Comparison of ENCODE assay signal across 8 cellular contexts in the genomic region with DNA sequence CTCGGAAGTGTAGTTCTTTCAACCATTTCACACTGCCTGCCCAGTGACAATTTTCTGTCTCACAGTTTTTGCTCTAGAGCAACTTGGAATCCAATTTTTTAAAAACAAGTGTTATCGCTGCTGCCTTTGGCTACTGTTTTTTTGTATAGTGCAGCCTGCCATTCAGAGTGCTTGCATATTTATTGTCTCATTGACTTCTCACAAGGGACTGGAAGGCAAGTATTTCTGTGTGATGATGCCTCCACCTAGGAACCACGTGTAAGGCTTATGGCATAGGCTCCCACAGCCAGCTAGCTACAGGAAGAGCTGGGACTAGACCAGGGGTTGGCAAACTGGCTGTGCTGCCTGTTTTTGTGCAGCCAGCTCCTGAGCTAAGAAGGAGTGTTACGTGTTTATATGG. TPM values are rescaled to one million over a fixed set of nuclear protein-coding genes. Genes with fewer than 3 reads are reported as not detected.
A peak's percentile ranks its signal among the peaks of the same experiment; 100 is the strongest.
DNase-seq lines count a peak whose midpoint lies in the region; ATAC-seq and TF ChIP-seq lines count a peak whose summit lies in the region.

No MANE protein-coding gene starts in this region.

- 33 to 36% methylated on average over 4 of the region's 4 CpGs for WGBS in GM23248 (ENCODE audit: low coverage in 1 of 2, low lambda C conversion rate in 2 of 2, missing lambda C conversion rate in 2 of 2), 2 experiments
- WGBS in psoas muscle, 3 donors, result 31 to 32% (median 32%) methylated on average over 4 of the region's 4 CpGs

- H3K36me3 ChIP-seq in GM23248 (ENCODE audit: low read depth), result peaks cover 12% of the 10 kb centered on the region; the same call in 1 of the 2 replicates
- H3K36me3 ChIP-seq in RWPE2 (ENCODE audit: low read depth), result peaks cover 48% of the 10 kb centered on the region
- peaks cover 0 to 27% of the 10 kb centered on the region in 2 donors for H3K36me3 ChIP-seq in psoas muscle (ENCODE audit: insufficient read depth in 1 of 2, low read depth in 1 of 2)

- H3K4me1 ChIP-seq in GM23248 (ENCODE audit: insufficient read depth) (peaks cover 16% of the 10 kb centered on the region), RWPE2 (ENCODE audit: insufficient read depth, poor library complexity, severe bottlenecking) (peaks cover 12% of the 10 kb centered on the region), psoas muscle (peaks cover 18% of the 10 kb centered on the region)

- no peaks in the 10 kb centered on the region for H3K9me2 ChIP-seq in GM23248 (ENCODE audit: insufficient read depth)

- no peaks in the 10 kb centered on the region for H3K27me3 ChIP-seq in GM23248 (replicated peaks; ENCODE audit: insufficient read depth)
- no peaks in the 10 kb centered on the region for H3K27me3 ChIP-seq in RWPE2 (ENCODE audit: insufficient read depth, poor library complexity, severe bottlenecking)
- H3K27me3 ChIP-seq in psoas muscle (ENCODE audit: insufficient read depth in 3 of 3, low read length in 2 of 3), result no peaks in the 10 kb centered on the region

- intact Hi-C loops in psoas muscle (cut with DNase I), result loop anchor here in 1 of 2 donors (5.0 kb wide), 1 partner anchor 59 kb away; the partner anchor contains the start of gene WASHC3

- no peak for ATAC-seq in RWPE2 (ENCODE audit: low read depth)
- ATAC-seq in psoas muscle, result no peak
- ATAC-seq in HG03432 (IDR thresholded peaks at IDR 0.05; ENCODE audit: unreplicated experiment), result no peak
- no peak for ATAC-seq in GM18870 (IDR thresholded peaks at IDR 0.05; ENCODE audit: unreplicated experiment)
- no peak for ATAC-seq in HG03565 (IDR thresholded peaks at IDR 0.05; ENCODE audit: unreplicated experiment)

- TF ChIP-seq CTCF in C4-2B (conservative IDR thresholded peaks at IDR 0.05) (no peak), RWPE2 (IDR thresholded peaks at IDR 0.05; ENCODE audit: poor library complexity, severe bottlenecking) (no peak), epithelial cell of proximal tubule (conservative IDR thresholded peaks at IDR 0.05; ENCODE audit: low read depth, low read length) (no peak), psoas muscle (IDR thresholded peaks at IDR 0.05) (no peak)

- H3K79me2 ChIP-seq in GM23248 (ENCODE audit: insufficient read depth), result peaks cover 55% of the 10 kb centered on the region

- no peaks in the 10 kb centered on the region for H4K20me1 ChIP-seq in GM23248 (ENCODE audit: insufficient read depth)

- peak overlapping the region; percentile 96 for H3K9ac ChIP-seq in GM23248

- peak overlapping the region; percentile 94 for H3K27ac ChIP-seq in C4-2B
- H3K27ac ChIP-seq in GM23248, result peak overlapping the region; percentile 69
- peak overlapping the region; percentile 74 for H3K27ac ChIP-seq in RWPE2 (ENCODE audit: poor library complexity, severe bottlenecking)
- no peak overlapping the region for H3K27ac ChIP-seq in psoas muscle

- H3K4me3 ChIP-seq in GM23248, result peak overlapping the region; percentile 97
- H3K4me3 ChIP-seq in RWPE2 (ENCODE audit: severe bottlenecking), result peak overlapping the region; percentile 84
- H3K4me3 ChIP-seq in epithelial cell of proximal tubule (ENCODE audit: low read depth, low read length), result peak overlapping the region; percentile 94
- H3K4me3 ChIP-seq in psoas muscle, result peak overlapping the region; percentile 91

- in situ Hi-C loops in GM23248 (cut with MboI), result no loop called here

- H2AFZ ChIP-seq in GM23248, result peak overlapping the region; percentile 99

- no peaks in the 10 kb centered on the region for H3K9me3 ChIP-seq in GM23248 (ENCODE audit: low read depth)
- no peaks in the 10 kb centered on the region for H3K9me3 ChIP-seq in RWPE2 (ENCODE audit: severe bottlenecking)
- H3K9me3 ChIP-seq in psoas muscle, result no peaks in the 10 kb centered on the region

- H3F3A ChIP-seq in GM23248 (ENCODE audit: insufficient read depth), result no peaks in the 10 kb centered on the region

- H3K4me2 ChIP-seq in GM23248 (ENCODE audit: unreplicated experiment), result peak overlapping the region; percentile 93

- DNase-seq in GM23248 (peak; percentile 61), RWPE2 (ENCODE audit: low spot score) (no peak), epithelial cell of proximal tubule (ENCODE audit: low read depth) (no peak), psoas muscle (no peak)

RNA-seq across cellular contexts. Expression of gene PARPBP, which starts 0.9 kb away (rescaled TPM):
- 10.1 and 13.4 TPM in 2 replicates for total RNA-seq in GM23248 (2014; rRNA removed; shearing (Covaris generic))
- polyA plus RNA-seq in GM23248 (2016; fragmentation: Nextera tagmentation; extraction: Ambion mirVana) (9.5 and 10.3 TPM in 2 replicates), psoas muscle (1 to 10 TPM in 1 of 3 donors, under 1 TPM in 2; 0.23 to 2.4 (median 0.89) TPM)
- total RNA-seq in epithelial cell of proximal tubule (8.2 and 24.7 TPM in 2 replicates), psoas muscle (under 1 TPM; 0.60 to 0.76 (median 0.70) TPM)

RNA-seq across cellular contexts. Expression of gene NUP37, which starts 1.0 kb away (rescaled TPM):
- 39.4 and 53.9 TPM in 2 replicates for total RNA-seq in GM23248 (2014; rRNA removed; shearing (Covaris generic))
- 48.5 and 50.7 TPM in 2 replicates for polyA plus RNA-seq in GM23248 (2016; fragmentation: Nextera tagmentation; extraction: Ambion mirVana)
- total RNA-seq in epithelial cell of proximal tubule, result 43.6 and 61.9 TPM in 2 replicates
- 10 to 100 TPM; 12.5 to 20.7 (median 17.4) TPM for total RNA-seq in psoas muscle
- 10 to 100 TPM; 18.2 to 30.6 (median 23.3) TPM for polyA plus RNA-seq in psoas muscle

RNA-seq across cellular contexts. Expression of gene WASHC3, which starts 59.1 kb away (rescaled TPM):
- total RNA-seq in GM23248 (2014; rRNA removed; shearing (Covaris generic)), result 98.3 and 103 TPM in 2 replicates
- polyA plus RNA-seq in GM23248 (2016; fragmentation: Nextera tagmentation; extraction: Ambion mirVana) (143 and 150 TPM in 2 replicates), psoas muscle (10 to 100 TPM; 25.6 to 71.2 (median 43.1) TPM)
- total RNA-seq in epithelial cell of proximal tubule (40.3 and 51.0 TPM in 2 replicates), psoas muscle (10 to 100 TPM; 30.5 to 33.5 (median 31.9) TPM)
